In genomic region chr16:72832640-72833039, GRCh38 we compare ENCODE assay signal across 1 cellular context.
TF ChIP-seq lines count a peak whose summit lies in the region.

No MANE protein-coding gene starts in this region.

TF ChIP-seq in HepG2, 621 proteins besides CTCF, POLR2A, EP300 and RAD21 (continued from another document):
- no peak for TF ChIP-seq GMEB2 (CRISPR knock-in tag; IDR thresholded peaks at IDR 0.05; ENCODE audit: low read depth)
- no peak for TF ChIP-seq CERS6 (CRISPR knock-in tag; IDR thresholded peaks at IDR 0.05)
- no peak for TF ChIP-seq RELA (CRISPR knock-in tag; IDR thresholded peaks at IDR 0.05)
- TF ChIP-seq NFE2L1 (CRISPR knock-in tag; IDR thresholded peaks at IDR 0.05; ENCODE audit: borderline replicate concordance) = no peak
- TF ChIP-seq PATZ1 (CRISPR knock-in tag; IDR thresholded peaks at IDR 0.05) = peak; percentile 73
- no peak for TF ChIP-seq ARID5B (CRISPR knock-in tag; IDR thresholded peaks at IDR 0.05)
- peak; percentile 50; the same call in 1 of the 2 replicates for TF ChIP-seq KDM4B (CRISPR knock-in tag; IDR thresholded peaks at IDR 0.05)
- no peak for TF ChIP-seq HINFP (CRISPR knock-in tag; IDR thresholded peaks at IDR 0.05; ENCODE audit: low read depth)
- TF ChIP-seq ZNF230 (CRISPR knock-in tag; IDR thresholded peaks at IDR 0.05) = no peak
- TF ChIP-seq U2AF1 (optimal IDR thresholded peaks at IDR 0.05; ENCODE audit: low read depth, low read length) = peak; percentile 65
- no peak for TF ChIP-seq REL (CRISPR knock-in tag; conservative IDR thresholded peaks at IDR 0.05)
- no peak for TF ChIP-seq TAF1 (CRISPR knock-in tag; IDR thresholded peaks at IDR 0.05)
- no peak for TF ChIP-seq ZNF224 (CRISPR knock-in tag; IDR thresholded peaks at IDR 0.05)
- TF ChIP-seq PHF21A (CRISPR knock-in tag; IDR thresholded peaks at IDR 0.05) = no peak
- no peak for TF ChIP-seq TRIM22 (IDR thresholded peaks at IDR 0.05)
- TF ChIP-seq ZNF570 (CRISPR knock-in tag; IDR thresholded peaks at IDR 0.05; ENCODE audit: borderline replicate concordance) = no peak
- TF ChIP-seq MXD4 (CRISPR knock-in tag; IDR thresholded peaks at IDR 0.05) = 0 out of 2 replicates have a peak, but pooled peaks have one; percentile 27
- no peak for TF ChIP-seq TCF12 (IDR thresholded peaks at IDR 0.05)
- no peak for TF ChIP-seq TCF12 (CRISPR knock-in tag; IDR thresholded peaks at IDR 0.05)
- 0 out of 2 replicates have a peak, but pooled peaks have one; percentile 41 for TF ChIP-seq IRF9 (CRISPR knock-in tag; IDR thresholded peaks at IDR 0.05; ENCODE audit: borderline replicate concordance)
- 0 out of 2 replicates have a peak, but pooled peaks have one; percentile 16 for TF ChIP-seq BHLHE40 (IDR thresholded peaks at IDR 0.05; ENCODE audit: low read length)
- TF ChIP-seq HHEX (CRISPR knock-in tag; IDR thresholded peaks at IDR 0.05) = no peak
- no peak for TF ChIP-seq SETDB1 (CRISPR knock-in tag; IDR thresholded peaks at IDR 0.05; ENCODE audit: borderline replicate concordance)
- TF ChIP-seq MLLT10 (CRISPR knock-in tag; IDR thresholded peaks at IDR 0.05) = no peak
- TF ChIP-seq RXRB (CRISPR knock-in tag; IDR thresholded peaks at IDR 0.05; ENCODE audit: borderline replicate concordance) = no peak
- no peak for TF ChIP-seq ZNF335 (CRISPR knock-in tag; IDR thresholded peaks at IDR 0.05)
- TF ChIP-seq ZNF414 (CRISPR knock-in tag; IDR thresholded peaks at IDR 0.05) = 0 out of 2 replicates have a peak, but pooled peaks have one; percentile 39
- no peak for TF ChIP-seq MXD3 (CRISPR knock-in tag; IDR thresholded peaks at IDR 0.05)
- TF ChIP-seq MIXL1 (CRISPR knock-in tag; IDR thresholded peaks at IDR 0.05) = no peak
- TF ChIP-seq GPBP1L1 (CRISPR knock-in tag; IDR thresholded peaks at IDR 0.05) = no peak
